In genomic region chr17:41211845-41212466, GRCh38 we compare ENCODE assay signal across 12 cellular contexts. TPM values are rescaled to one million over a fixed set of nuclear protein-coding genes. Genes with fewer than 3 reads are reported as not detected.
DNase-seq lines count a peak whose midpoint lies in the region; ATAC-seq and TF ChIP-seq lines count a peak whose summit lies in the region.
"Had no signal": no experiment of that assay in that cellular context is flagged by ENCODE, and none has a peak within 500 bp of the region (broad histone marks: within the 10 kb centered on the region; RNA-seq: fewer than 3 reads in every experiment).

No MANE protein-coding gene starts in this region.

- H3K27me3 ChIP-seq in kidney epithelial cell (ENCODE audit: control insufficient read depth, insufficient read depth, low read length) (no peaks in the 10 kb centered on the region), thyroid gland (no peaks in the 10 kb centered on the region)

- H3K27ac ChIP-seq in thyroid gland, result no peak overlapping the region
- H3K27ac ChIP-seq: heart right ventricle had no signal

- no peaks in the 10 kb centered on the region for H3K9me3 ChIP-seq in thyroid gland
- H3K9me3 ChIP-seq: heart right ventricle had no signal

- H3K27ac Mint-ChIP-seq in effector memory CD8-positive, alpha-beta T cell, result no peak overlapping the region
- no peak overlapping the region for H3K27ac Mint-ChIP-seq in natural killer cell

- H3K4me1 Mint-ChIP-seq in effector memory CD8-positive, alpha-beta T cell (ENCODE audit: low read depth in 2 of 2), result no peaks in the 10 kb centered on the region
- H3K4me1 Mint-ChIP-seq in natural killer cell, result no peaks in the 10 kb centered on the region

- no peaks in the 10 kb centered on the region for H3K9me3 Mint-ChIP-seq in effector memory CD8-positive, alpha-beta T cell
- no peaks in the 10 kb centered on the region for H3K9me3 Mint-ChIP-seq in natural killer cell

- peak; percentile 79 for DNase-seq in DMS153 (lab: John Stamatoyannopoulos, UW)
- peak; percentile 25 for DNase-seq in HT-29 (ENCODE audit: low spot score)
- DNase-seq in RKO (ENCODE audit: low spot score), result peak; percentile 4
- peak; percentile 10 for DNase-seq in kidney epithelial cell (ENCODE audit: low read depth)
- no peak for DNase-seq in thyroid gland
- no peak for DNase-seq in effector memory CD8-positive, alpha-beta T cell
- no peak for DNase-seq in natural killer cell
- DNase-seq: activated gamma-delta T cell, heart right ventricle, midbrain, Right ventricle myocardium superior had no signal

- H3K36me3 ChIP-seq in kidney epithelial cell (ENCODE audit: control insufficient read depth, insufficient read depth, low read length), result no peaks in the 10 kb centered on the region
- no peaks in the 10 kb centered on the region for H3K36me3 ChIP-seq in thyroid gland
- H3K36me3 ChIP-seq: heart right ventricle had no signal

- intact Hi-C loops in thyroid gland (cut with DNase I) (no loop called here), natural killer cell (cut with micrococcal nuclease) (no loop called here)

- no peak for TF ChIP-seq CTCF in kidney epithelial cell (IDR thresholded peaks at IDR 0.05; ENCODE audit: insufficient read depth, low read length, poor library complexity, severe bottlenecking)
- TF ChIP-seq CTCF in thyroid gland (IDR thresholded peaks at IDR 0.05), result no peak
- no peak for TF ChIP-seq CTCF in natural killer cell (IDR thresholded peaks at IDR 0.05)

- peaks cover 62 to 85% of the 10 kb centered on the region in 2 donors for H3K27me3 Mint-ChIP-seq in effector memory CD8-positive, alpha-beta T cell
- H3K27me3 Mint-ChIP-seq in natural killer cell (ENCODE audit: low read depth in 2 of 2), result peaks cover 28 to 50% of the 10 kb centered on the region in 2 donors

- 59 to 67% methylated on average over 1 of the region's 1 CpG for WGBS in thyroid gland, 2 donors

- no peak overlapping the region for H3K4me3 Mint-ChIP-seq in effector memory CD8-positive, alpha-beta T cell
- no peak overlapping the region for H3K4me3 Mint-ChIP-seq in natural killer cell

- ATAC-seq in GM21786 (IDR thresholded peaks at IDR 0.05; ENCODE audit: unreplicated experiment) (no peak), natural killer cell (no peak)
- ATAC-seq in effector memory CD8-positive, alpha-beta T cell (replicated peaks), result no peak
- ATAC-seq: heart right ventricle had no signal

- TF ChIP-seq POLR2A in thyroid gland (IDR thresholded peaks at IDR 0.05), result no peak

- no peak overlapping the region for H3K4me3 ChIP-seq in kidney epithelial cell (ENCODE audit: low read depth, low read length)
- H3K4me3 ChIP-seq in thyroid gland (replicated peaks in 1 of 3), result no peak overlapping the region
- H3K4me3 ChIP-seq: heart right ventricle had no signal

- no peaks in the 10 kb centered on the region for H3K36me3 Mint-ChIP-seq in effector memory CD8-positive, alpha-beta T cell (ENCODE audit: insufficient read depth)
- H3K36me3 Mint-ChIP-seq in natural killer cell, result peaks cover 5% of the 10 kb centered on the region

- H3K4me1 ChIP-seq in thyroid gland, result no peaks in the 10 kb centered on the region
- H3K4me1 ChIP-seq: heart right ventricle had no signal

RNA-seq across cellular contexts. Expression of gene KRTAP9-2, which starts 14.5 kb away (rescaled TPM):
- not detected in 2 replicates for total RNA-seq in HT-29 (2014; rRNA removed; shearing (Covaris generic))
- total RNA-seq in kidney epithelial cell (not detected in 2 replicates), thyroid gland (not detected), natural killer cell (not detected)
- total RNA-seq: heart right ventricle, Right ventricle myocardium superior had no signal

RNA-seq across cellular contexts. Expression of gene KRTAP9-3, which starts 20.3 kb away (rescaled TPM):
- total RNA-seq in HT-29 (2014; rRNA removed; shearing (Covaris generic)), result not detected in 2 replicates
- total RNA-seq in kidney epithelial cell, result not detected in 2 replicates
- total RNA-seq in thyroid gland, result not detected
- total RNA-seq in natural killer cell, result not detected
- total RNA-seq: heart right ventricle, Right ventricle myocardium superior had no signal

RNA-seq across cellular contexts. Expression of gene KRTAP9-1, which starts 22.3 kb away (rescaled TPM):
- total RNA-seq in HT-29 (2014; rRNA removed; shearing (Covaris generic)), result not detected in 2 replicates
- total RNA-seq in kidney epithelial cell (not detected in 2 replicates), thyroid gland (not detected), natural killer cell (not detected)
- total RNA-seq: heart right ventricle, Right ventricle myocardium superior had no signal

RNA-seq across cellular contexts. Expression of gene KRTAP9-8, which starts 25.8 kb away (rescaled TPM):
- not detected in 2 replicates for total RNA-seq in HT-29 (2014; rRNA removed; shearing (Covaris generic))
- not detected in 2 replicates for total RNA-seq in kidney epithelial cell
- not detected for total RNA-seq in thyroid gland
- not detected for total RNA-seq in natural killer cell
- total RNA-seq: heart right ventricle, Right ventricle myocardium superior had no signal

RNA-seq across cellular contexts. Expression of gene KRTAP4-1, which starts 27.2 kb away (rescaled TPM):
- not detected in 2 replicates for total RNA-seq in HT-29 (2014; rRNA removed; shearing (Covaris generic))
- total RNA-seq in kidney epithelial cell (not detected in 2 replicates), thyroid gland (not detected), natural killer cell (not detected)
- total RNA-seq: heart right ventricle, Right ventricle myocardium superior had no signal

Comparison
In these comparisons a context has a peak if more than half of its experiments do, and no peak if none do; other contexts are left out.
1. DNase-seq: peak in DMS153 (single experiment), HT-29 (single experiment), RKO (single experiment) and kidney epithelial cell (single experiment); none in thyroid gland (0 of 2), effector memory CD8-positive, alpha-beta T cell (0 of 3) and natural killer cell (single experiment).